Comparison of ENCODE assay signal across 15 cellular contexts in genomic region chr9:15311607-15312006, GRCh38. TPM values are rescaled to one million over a fixed set of nuclear protein-coding genes. Genes with fewer than 3 reads are reported as not detected.
A peak's percentile ranks its signal among the peaks of the same experiment; 100 is the strongest.
DNase-seq lines count a peak whose midpoint lies in the region; ATAC-seq and TF ChIP-seq lines count a peak whose summit lies in the region.
"Had no signal": no experiment of that assay in that cellular context is flagged by ENCODE, and none has a peak within 500 bp of the region (broad histone marks: within the 10 kb centered on the region; RNA-seq: fewer than 3 reads in every experiment).

No MANE protein-coding gene starts in this region.

- H3K4me3 Mint-ChIP-seq in activated naive CD4-positive, alpha-beta T cell treated with anti-CD3 and anti-CD28 coated beads for 36 hours: no peak overlapping the region
- no peak overlapping the region for H3K4me3 Mint-ChIP-seq in activated naive CD4-positive, alpha-beta T cell treated with anti-CD3 and anti-CD28 coated beads, Interleukin-2, amount 10 ng/mL, durations not matched to agents 7 days and 5 days
- H3K4me3 Mint-ChIP-seq in activated naive CD8-positive, alpha-beta T cell treated with anti-CD3 and anti-CD28 coated beads for 36 hours: no peak overlapping the region
- peak overlapping the region in 1 of 10 donors; percentile 23 for H3K4me3 Mint-ChIP-seq in naive thymus-derived CD4-positive, alpha-beta T cell

- H3K27ac ChIP-seq in naive thymus-derived CD4-positive, alpha-beta T cell (ENCODE audit: low read depth, low read length): peak overlapping the region; percentile 11
- H3K27ac ChIP-seq: KMS-11 had no signal

- H3K36me3 Mint-ChIP-seq in activated naive CD4-positive, alpha-beta T cell treated with anti-CD3 and anti-CD28 coated beads for 36 hours (ENCODE audit: low read depth): peaks cover 3% of the 10 kb centered on the region
- no peaks in the 10 kb centered on the region for H3K36me3 Mint-ChIP-seq in activated naive CD4-positive, alpha-beta T cell treated with anti-CD3 and anti-CD28 coated beads, Interleukin-2, amount 10 ng/mL, durations not matched to agents 7 days and 5 days
- H3K36me3 Mint-ChIP-seq in activated naive CD8-positive, alpha-beta T cell treated with anti-CD3 and anti-CD28 coated beads for 36 hours: no peaks in the 10 kb centered on the region
- peaks cover 0 to 14% (median 0%) of the 10 kb centered on the region in 5 donors for H3K36me3 Mint-ChIP-seq in naive thymus-derived CD4-positive, alpha-beta T cell

- peaks cover 40% of the 10 kb centered on the region for H3K4me1 Mint-ChIP-seq in activated naive CD4-positive, alpha-beta T cell treated with anti-CD3 and anti-CD28 coated beads for 36 hours (ENCODE audit: low read depth)
- peaks cover 45% of the 10 kb centered on the region for H3K4me1 Mint-ChIP-seq in activated naive CD4-positive, alpha-beta T cell treated with anti-CD3 and anti-CD28 coated beads, Interleukin-2, amount 10 ng/mL, durations not matched to agents 7 days and 5 days
- H3K4me1 Mint-ChIP-seq in activated naive CD8-positive, alpha-beta T cell treated with anti-CD3 and anti-CD28 coated beads for 36 hours: peaks cover 32% of the 10 kb centered on the region
- peaks cover 20 to 52% (median 43%) of the 10 kb centered on the region in 7 donors for H3K4me1 Mint-ChIP-seq in naive thymus-derived CD4-positive, alpha-beta T cell

- H3K9me3 ChIP-seq in naive thymus-derived CD4-positive, alpha-beta T cell (ENCODE audit: control insufficient read depth in 2 of 3, low read length in 3 of 3): no peaks in the 10 kb centered on the region

- POLR2A ChIA-PET in naive thymus-derived CD4-positive, alpha-beta T cell (lab: Charles Lee): interaction anchor here (0.6 to 9.3 kb wide), 5 partner anchors 14 to 99 kb away, joined by 3 to 176 read pairs (median 4); no protein-coding TSS in a partner anchor

- peak; percentile 3; the same call in 1 of the 2 replicates for TF ChIP-seq CTCF in LNCaP clone FGC (IDR thresholded peaks at IDR 0.05; ENCODE audit: control insufficient read depth, extremely low read depth, insufficient read depth)

- DNase-seq in activated naive CD4-positive, alpha-beta T cell treated with anti-CD3 and anti-CD28 coated beads for 36 hours: no peak
- no peak for DNase-seq in activated naive CD4-positive, alpha-beta T cell treated with anti-CD3 and anti-CD28 coated beads, Interleukin-2, amount 10 ng/mL, durations not matched to agents 7 days and 5 days
- DNase-seq in LNCaP clone FGC (ENCODE audit: low read depth) (no peak), DMS153 (lab: John Stamatoyannopoulos, UW) (no peak), DMS79 (lab: John Stamatoyannopoulos, UW) (no peak)
- no peak for DNase-seq in activated naive CD8-positive, alpha-beta T cell treated with anti-CD3 and anti-CD28 coated beads for 36 hours
- no peak for DNase-seq in naive thymus-derived CD4-positive, alpha-beta T cell
- DNase-seq: NCI-H1417, NCI-H1930, NCI-H2171, NCI-H774, SHP77 had no signal

- H3K4me3 ChIP-seq in LNCaP clone FGC (ENCODE audit: low read depth, low read length): no peak overlapping the region
- no peak overlapping the region for H3K4me3 ChIP-seq in naive thymus-derived CD4-positive, alpha-beta T cell (ENCODE audit: low read length)

- intact Hi-C loops in activated naive CD4-positive, alpha-beta T cell treated with anti-CD3 and anti-CD28 coated beads for 36 hours (cut with micrococcal nuclease): loop anchor here (1.0 to 10.0 kb wide), 3 partner anchors 33 to 207 kb away; no protein-coding TSS in a partner anchor
- intact Hi-C loops in naive thymus-derived CD4-positive, alpha-beta T cell (cut with micrococcal nuclease): loop anchor here (1.0 to 2.0 kb wide), 4 partner anchors 15 to 100 kb away; no protein-coding TSS in a partner anchor

- H3K27ac Mint-ChIP-seq in activated naive CD4-positive, alpha-beta T cell treated with anti-CD3 and anti-CD28 coated beads for 36 hours: peak overlapping the region; percentile 17
- no peak overlapping the region for H3K27ac Mint-ChIP-seq in activated naive CD4-positive, alpha-beta T cell treated with anti-CD3 and anti-CD28 coated beads, Interleukin-2, amount 10 ng/mL, durations not matched to agents 7 days and 5 days
- peak overlapping the region; percentile 27 for H3K27ac Mint-ChIP-seq in activated naive CD8-positive, alpha-beta T cell treated with anti-CD3 and anti-CD28 coated beads for 36 hours
- peak overlapping the region; percentile 40 to 94 (median 83) for H3K27ac Mint-ChIP-seq in naive thymus-derived CD4-positive, alpha-beta T cell

- peaks cover 0 to 5% (median 0%) of the 10 kb centered on the region in 3 experiments for H3K36me3 ChIP-seq in naive thymus-derived CD4-positive, alpha-beta T cell (ENCODE audit: control insufficient read depth in 2 of 3, insufficient read depth in 3 of 3, low read length in 3 of 3)

- H3K27me3 ChIP-seq in naive thymus-derived CD4-positive, alpha-beta T cell (ENCODE audit: control insufficient read depth in 2 of 2, insufficient read depth in 2 of 2, low read length in 2 of 2): no peaks in the 10 kb centered on the region

- H3K4me1 ChIP-seq in naive thymus-derived CD4-positive, alpha-beta T cell (ENCODE audit: control insufficient read depth in 2 of 2, insufficient read depth in 2 of 2, low read length in 2 of 2): peaks cover 12 to 27% of the 10 kb centered on the region in 2 donors

- H3K9me3 Mint-ChIP-seq in activated naive CD4-positive, alpha-beta T cell treated with anti-CD3 and anti-CD28 coated beads for 36 hours: peaks cover 6% of the 10 kb centered on the region
- H3K9me3 Mint-ChIP-seq in activated naive CD4-positive, alpha-beta T cell treated with anti-CD3 and anti-CD28 coated beads, Interleukin-2, amount 10 ng/mL, durations not matched to agents 7 days and 5 days: peaks cover 5% of the 10 kb centered on the region
- H3K9me3 Mint-ChIP-seq in activated naive CD8-positive, alpha-beta T cell treated with anti-CD3 and anti-CD28 coated beads for 36 hours: peaks cover 5% of the 10 kb centered on the region
- H3K9me3 Mint-ChIP-seq in naive thymus-derived CD4-positive, alpha-beta T cell: peaks cover 0 to 9% (median 2%) of the 10 kb centered on the region in 11 donors

- H3K27me3 Mint-ChIP-seq in activated naive CD4-positive, alpha-beta T cell treated with anti-CD3 and anti-CD28 coated beads for 36 hours (ENCODE audit: low read depth): no peaks in the 10 kb centered on the region
- H3K27me3 Mint-ChIP-seq in activated naive CD4-positive, alpha-beta T cell treated with anti-CD3 and anti-CD28 coated beads, Interleukin-2, amount 10 ng/mL, durations not matched to agents 7 days and 5 days: no peaks in the 10 kb centered on the region
- no peaks in the 10 kb centered on the region for H3K27me3 Mint-ChIP-seq in activated naive CD8-positive, alpha-beta T cell treated with anti-CD3 and anti-CD28 coated beads for 36 hours
- no peaks in the 10 kb centered on the region for H3K27me3 Mint-ChIP-seq in naive thymus-derived CD4-positive, alpha-beta T cell

- CTCF ChIA-PET in activated naive CD4-positive, alpha-beta T cell treated with anti-CD3 and anti-CD28 coated beads for 36 hours (lab: Charles Lee): interaction anchor here (0.9 to 2.8 kb wide), 13 partner anchors 10 to 139 kb away, joined by 3 to 18 read pairs (median 4); no protein-coding TSS in a partner anchor
- CTCF ChIA-PET in activated naive CD4-positive, alpha-beta T cell treated with anti-CD3 and anti-CD28 coated beads, Interleukin-2, amount 10 ng/mL, durations not matched to agents 7 days and 5 days (lab: Charles Lee): interaction anchor here (0.9 to 3.0 kb wide), 10 partner anchors 10 to 177 kb away, joined by 3 to 12 read pairs (median 6); partner anchors contain the start of gene SNAPC3
- CTCF ChIA-PET in naive thymus-derived CD4-positive, alpha-beta T cell (lab: Charles Lee): interaction anchor here (0.6 to 3.3 kb wide), 15 partner anchors 13 to 295 kb away, joined by 3 to 36 read pairs (median 7); no protein-coding TSS in a partner anchor

- ATAC-seq in naive thymus-derived CD4-positive, alpha-beta T cell: no peak
- ATAC-seq in HG02763 (IDR thresholded peaks at IDR 0.05; ENCODE audit: unreplicated experiment): no peak
- ATAC-seq: Panc1 had no signal

RNA-seq across cellular contexts. Expression of gene TTC39B, which starts 4.6 kb away (rescaled TPM):
- 10 to 100 TPM; 43.9 to 46.4 TPM for total RNA-seq in activated naive CD4-positive, alpha-beta T cell treated with anti-CD3 and anti-CD28 coated beads for 36 hours
- 10 to 100 TPM; 16.2 to 17.3 TPM for total RNA-seq in activated naive CD8-positive, alpha-beta T cell treated with anti-CD3 and anti-CD28 coated beads for 36 hours
- 10 to 100 TPM; 29.1 to 49.3 (median 42.8) TPM for total RNA-seq in naive thymus-derived CD4-positive, alpha-beta T cell
- 10 to 100 TPM; 10.0 to 14.9 TPM for polyA plus RNA-seq in naive thymus-derived CD4-positive, alpha-beta T cell
